Comparison of ENCODE assay signal across 7 cellular contexts in genomic region chr16:4612977-4613635, GRCh38. TPM values are rescaled to one million over a fixed set of nuclear protein-coding genes. Genes with fewer than 3 reads are reported as not detected.
DNase-seq lines count a peak whose midpoint lies in the region; ATAC-seq and TF ChIP-seq lines count a peak whose summit lies in the region.

No MANE protein-coding gene starts in this region.

- peaks cover 28% of the 10 kb centered on the region for H3K4me1 Mint-ChIP-seq in HFFc6 (ENCODE audit: low read depth)
- peaks cover 33% of the 10 kb centered on the region for H3K4me1 Mint-ChIP-seq in activated B cell treated with CpG ODN at 0.5 μM for 24 hours
- H3K4me1 Mint-ChIP-seq in stimulated activated naive CD8-positive, alpha-beta T cell treated with anti-CD3 and anti-CD28 coated beads, Interleukin-15, amount 100 ng/mL, for 72 hours, result peaks cover 57% of the 10 kb centered on the region

- H3K36me3 ChIP-seq in iPS-15b (ENCODE audit: control insufficient read depth, insufficient read depth, low read length), result peaks cover 19% of the 10 kb centered on the region

- H3K27me3 ChIP-seq in iPS-15b (ENCODE audit: control insufficient read depth, insufficient read depth, low read length), result no peaks in the 10 kb centered on the region

- CTCF ChIA-PET in activated B cell treated with CpG ODN at 0.5 μM for 24 hours (lab: Charles Lee), result no interaction called here

- ATAC-seq in activated B cell treated with CpG ODN at 0.5 μM for 24 hours (ENCODE audit: low read depth) (no peak), HG02678 (IDR thresholded peaks at IDR 0.05; ENCODE audit: unreplicated experiment) (no peak), GM19455 (IDR thresholded peaks at IDR 0.05; ENCODE audit: unreplicated experiment) (no peak), HG02852 (IDR thresholded peaks at IDR 0.05; ENCODE audit: unreplicated experiment) (no peak)
- no peak for ATAC-seq in stimulated activated naive CD8-positive, alpha-beta T cell treated with anti-CD3 and anti-CD28 coated beads, Interleukin-15, amount 100 ng/mL, for 72 hours

- peak overlapping the region; percentile 77 for H3K4me3 ChIP-seq in iPS-15b (ENCODE audit: low read depth, low read length)

- H3K9me3 ChIP-seq in iPS-15b (ENCODE audit: control insufficient read depth, insufficient read depth, low read length), result no peaks in the 10 kb centered on the region

- DNase-seq in HFFc6, result no peak
- no peak for DNase-seq in activated B cell treated with CpG ODN at 0.5 μM for 24 hours
- no peak for DNase-seq in stimulated activated naive CD8-positive, alpha-beta T cell treated with anti-CD3 and anti-CD28 coated beads, Interleukin-15, amount 100 ng/mL, for 72 hours

- H3K27ac Mint-ChIP-seq in HFFc6, result peak overlapping the region; percentile 43; the same call in 1 of the 2 replicates
- no peak overlapping the region for H3K27ac Mint-ChIP-seq in activated B cell treated with CpG ODN at 0.5 μM for 24 hours
- no peak overlapping the region for H3K27ac Mint-ChIP-seq in stimulated activated naive CD8-positive, alpha-beta T cell treated with anti-CD3 and anti-CD28 coated beads, Interleukin-15, amount 100 ng/mL, for 72 hours

- H3K27me3 Mint-ChIP-seq in HFFc6 (ENCODE audit: insufficient read depth) (no peaks in the 10 kb centered on the region; the same call in 1 of the 2 replicates), activated B cell treated with CpG ODN at 0.5 μM for 24 hours (no peaks in the 10 kb centered on the region)
- H3K27me3 Mint-ChIP-seq in stimulated activated naive CD8-positive, alpha-beta T cell treated with anti-CD3 and anti-CD28 coated beads, Interleukin-15, amount 100 ng/mL, for 72 hours, result no peaks in the 10 kb centered on the region

- H3K9me3 Mint-ChIP-seq in HFFc6 (no peaks in the 10 kb centered on the region), activated B cell treated with CpG ODN at 0.5 μM for 24 hours (no peaks in the 10 kb centered on the region)
- no peaks in the 10 kb centered on the region for H3K9me3 Mint-ChIP-seq in stimulated activated naive CD8-positive, alpha-beta T cell treated with anti-CD3 and anti-CD28 coated beads, Interleukin-15, amount 100 ng/mL, for 72 hours

- TF ChIP-seq CTCF in HFFc6 (IDR thresholded peaks at IDR 0.05) (no peak), activated B cell treated with CpG ODN at 0.5 μM for 24 hours (IDR thresholded peaks at IDR 0.05) (no peak)

- H3K4me3 Mint-ChIP-seq in HFFc6 (peak overlapping the region; percentile 87), activated B cell treated with CpG ODN at 0.5 μM for 24 hours (peak overlapping the region; percentile 81)
- peak overlapping the region; percentile 67 to 84 for H3K4me3 Mint-ChIP-seq in stimulated activated naive CD8-positive, alpha-beta T cell treated with anti-CD3 and anti-CD28 coated beads, Interleukin-15, amount 100 ng/mL, for 72 hours

- H3K4me1 ChIP-seq in iPS-15b (ENCODE audit: control insufficient read depth, insufficient read depth, low read length), result peaks cover 7% of the 10 kb centered on the region

- H3K9ac ChIP-seq in iPS-15b (ENCODE audit: low read depth, low read length), result peak overlapping the region; percentile 87

- intact Hi-C loops in activated B cell treated with CpG ODN at 0.5 μM for 24 hours (cut with micrococcal nuclease), result no loop called here

- POLR2A ChIA-PET in activated B cell treated with CpG ODN at 0.5 μM for 24 hours (lab: Charles Lee), result interaction anchor here (4.7 kb wide), 1 partner anchor 11 kb away, joined by 51 read pairs; the partner anchor contains the start of gene MGRN1

- H3K36me3 Mint-ChIP-seq in HFFc6 (ENCODE audit: low read depth), result no peaks in the 10 kb centered on the region
- peaks cover 9% of the 10 kb centered on the region for H3K36me3 Mint-ChIP-seq in activated B cell treated with CpG ODN at 0.5 μM for 24 hours (ENCODE audit: low read depth)

RNA-seq across cellular contexts. Expression of gene UBALD1, which starts 1.6 kb away (rescaled TPM):
- total RNA-seq in HFFc6 (2021; fragmentation: NEBNext Ultra II Directional; extraction: Animal tissue kit (Norgen Biotek cat#: 25700)), result 10 to 100 TPM; 23.5 to 33.2 (median 27.9) TPM
- total RNA-seq in activated B cell treated with CpG ODN at 0.5 μM for 24 hours, result 17.2 and 23.4 TPM in 2 replicates

RNA-seq across cellular contexts. Expression of gene MGRN1, which starts 11.5 kb away (rescaled TPM):
- 10 to 100 TPM; 65.8 to 81.6 (median 69.1) TPM for total RNA-seq in HFFc6 (2021; fragmentation: NEBNext Ultra II Directional; extraction: Animal tissue kit (Norgen Biotek cat#: 25700))
- 69.6 and 88.6 TPM in 2 replicates for total RNA-seq in activated B cell treated with CpG ODN at 0.5 μM for 24 hours

RNA-seq across cellular contexts. Expression of gene C16orf96, which starts 57.0 kb away (rescaled TPM):
- not detected for total RNA-seq in HFFc6 (2021; fragmentation: NEBNext Ultra II Directional; extraction: Animal tissue kit (Norgen Biotek cat#: 25700))
- 0.13 and 0.15 TPM in 2 replicates for total RNA-seq in activated B cell treated with CpG ODN at 0.5 μM for 24 hours
